11 cellular contexts compared by ENCODE assay signal in the genomic region with DNA sequence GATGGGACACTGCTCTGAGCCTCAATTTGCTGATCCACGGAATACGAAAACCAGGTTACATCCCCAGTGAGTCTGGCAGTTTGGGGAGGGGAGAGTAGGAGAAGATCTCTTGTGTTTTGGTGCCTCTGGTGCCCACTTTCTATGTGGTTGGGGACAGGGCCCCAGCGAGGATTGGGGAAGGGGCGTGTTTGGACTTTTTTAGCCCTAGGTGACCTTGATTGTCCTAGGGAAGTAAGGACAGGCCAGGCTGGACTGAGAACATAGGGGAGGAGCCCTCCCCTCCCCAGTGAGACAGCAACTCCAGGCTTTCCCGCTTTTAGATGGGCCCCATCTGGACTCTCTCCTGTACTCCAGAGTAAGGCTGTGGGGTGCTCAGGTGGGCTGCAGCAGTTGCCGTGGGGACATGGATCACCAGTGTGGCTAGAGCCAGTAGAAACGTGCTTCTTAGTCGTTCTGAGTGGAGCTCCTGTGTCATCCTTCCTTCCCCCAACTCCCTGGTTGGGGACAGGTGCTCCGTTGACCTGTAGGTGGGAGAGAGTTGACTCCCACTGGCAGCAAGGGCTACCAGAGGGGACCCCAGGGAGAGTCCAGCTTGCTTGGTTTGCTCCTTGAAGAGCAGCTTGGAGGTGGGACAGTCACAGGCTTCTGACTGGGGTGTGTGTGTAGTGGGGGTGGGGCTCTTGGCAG. TPM values are rescaled to one million over a fixed set of nuclear protein-coding genes. Genes with fewer than 3 reads are reported as not detected.
A peak's percentile ranks its signal among the peaks of the same experiment; 100 is the strongest.
DNase-seq lines count a peak whose midpoint lies in the region; ATAC-seq, FAIRE-seq and TF ChIP-seq lines count a peak whose summit lies in the region.
"Had no signal": no experiment of that assay in that cellular context is flagged by ENCODE, and none has a peak within 500 bp of the region (broad histone marks: within the 10 kb centered on the region; RNA-seq: fewer than 3 reads in every experiment).

No MANE protein-coding gene starts in this region.

- intact Hi-C loops in natural killer cell (cut with micrococcal nuclease), result no loop called here

- H3K27ac Mint-ChIP-seq in natural killer cell, result peak overlapping the region; percentile 96 to 100

- H3K9me3 Mint-ChIP-seq in natural killer cell, result no peaks in the 10 kb centered on the region

- CTCF ChIA-PET in AG04449 (lab: Yijun Ruan, JAX), result no interaction called here

- TF ChIP-seq CTCF in AG04449 (IDR thresholded peaks at IDR 0.05; ENCODE audit: insufficient read depth, low read length, missing control alignments) (no peak), LNCaP clone FGC (IDR thresholded peaks at IDR 0.05; ENCODE audit: control insufficient read depth, extremely low read depth, insufficient read depth) (no peak), natural killer cell (IDR thresholded peaks at IDR 0.05) (no peak)

- POLR2A ChIA-PET in AG04449 (lab: Yijun Ruan, JAX), result no interaction called here

- H3K4me1 Mint-ChIP-seq in natural killer cell, result peaks cover 87 to 93% of the 10 kb centered on the region in 2 donors

- no peak for ATAC-seq in natural killer cell

- DNase-seq in AG04449 (ENCODE audit: low read depth, low spot score) (no peak), LNCaP clone FGC (ENCODE audit: low read depth) (no peak), natural killer cell (no peak), KG1 (lab: John Stamatoyannopoulos, UW) (no peak), COR-L47 (lab: John Stamatoyannopoulos, UW) (no peak), frontal cortex (ENCODE audit: low spot score in 2 of 2) (no peak)
- no peak for DNase-seq in stimulated activated CD4-positive, alpha-beta T cell treated with anti-CD3 and anti-CD28 coated beads, Interleukin-1b, Interleukin-23, amount 100 ng/mL, for 48 hours
- DNase-seq: NCI-H526 treated with DMSO at 0.1 percent for 48 hours had no signal

- FAIRE-seq in frontal cortex (lab: Jason Lieb, UNC), result no peak
- FAIRE-seq: G401.6 had no signal

- H3K27me3 Mint-ChIP-seq in natural killer cell (ENCODE audit: low read depth in 2 of 2), result no peaks in the 10 kb centered on the region

- H3K27ac ChIP-seq in cingulate gyrus (ENCODE audit: low read depth, low read length), result peak overlapping the region; percentile 63

- H3K36me3 Mint-ChIP-seq in natural killer cell, result no peaks in the 10 kb centered on the region

- H3K4me3 Mint-ChIP-seq in natural killer cell, result peak overlapping the region; percentile 95

- H3K4me3 ChIP-seq in AG04449 (ENCODE audit: low read depth, low read length), result peak overlapping the region; percentile 8; the same call in 1 of the 2 replicates
- H3K4me3 ChIP-seq in LNCaP clone FGC (ENCODE audit: low read depth, low read length), result peak overlapping the region; percentile 41

RNA-seq across cellular contexts. Expression of a gene that starts 4.3 kb away (rescaled TPM):
- total RNA-seq in natural killer cell, result 100 to 1,000 TPM; 104 to 156 (median 151) TPM
- 46.5 TPM for total RNA-seq in frontal cortex

RNA-seq across cellular contexts. Expression of a gene that starts 25.3 kb away (rescaled TPM):
- total RNA-seq in natural killer cell, result 10 to 100 TPM; 97.8 to 99.8 (median 98.6) TPM
- total RNA-seq in frontal cortex, result 6.1 TPM

RNA-seq across cellular contexts. Expression of a gene that starts 28.0 kb away (rescaled TPM):
- total RNA-seq in natural killer cell (not detected), frontal cortex (not detected)
- total RNA-seq: mononuclear cell had no signal

RNA-seq across cellular contexts. Expression of a gene that starts 46.9 kb away (rescaled TPM):
- total RNA-seq in natural killer cell (not detected), frontal cortex (not detected)
- total RNA-seq: mononuclear cell had no signal

RNA-seq across cellular contexts. Expression of a gene that starts 52.3 kb away (rescaled TPM):
- total RNA-seq in natural killer cell, result 10 to 100 TPM; 56.2 to 65.9 (median 60.9) TPM
- 23.6 TPM for total RNA-seq in frontal cortex

Comparison
In these comparisons a context has a peak if more than half of its experiments do, and no peak if none do; other contexts are left out.
1. RNA of a gene that starts 25.3 kb away (total RNA-seq): 97.8 to 99.8 TPM in natural killer cell; 6.1 TPM in frontal cortex (single experiment); every median in the first group is over 10 times any median in the second.